ENCODE assay signal across 1 cellular context in genomic region chr1:107934573-107934972, GRCh38.
A peak's percentile ranks its signal among the peaks of the same experiment; 100 is the strongest.
TF ChIP-seq lines count a peak whose summit lies in the region.

No MANE protein-coding gene starts in this region.

TF ChIP-seq in GM12878, 131 proteins besides CTCF, POLR2A, EP300 and RAD21 (continued from another document):
- TF ChIP-seq, protein P1, sequence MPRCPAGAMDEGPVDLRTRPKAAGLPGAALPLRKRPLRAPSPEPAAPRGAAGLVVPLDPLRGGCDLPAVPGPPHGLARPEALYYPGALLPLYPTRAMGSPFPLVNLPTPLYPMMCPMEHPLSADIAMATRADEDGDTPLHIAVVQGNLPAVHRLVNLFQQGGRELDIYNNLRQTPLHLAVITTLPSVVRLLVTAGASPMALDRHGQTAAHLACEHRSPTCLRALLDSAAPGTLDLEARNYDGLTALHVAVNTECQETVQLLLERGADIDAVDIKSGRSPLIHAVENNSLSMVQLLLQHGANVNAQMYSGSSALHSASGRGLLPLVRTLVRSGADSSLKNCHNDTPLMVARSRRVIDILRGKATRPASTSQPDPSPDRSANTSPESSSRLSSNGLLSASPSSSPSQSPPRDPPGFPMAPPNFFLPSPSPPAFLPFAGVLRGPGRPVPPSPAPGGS (IDR thresholded peaks at IDR 0.05; ENCODE audit: borderline replicate concordance, insufficient read depth, low read depth, low read length, poor library complexity, severe bottlenecking) = peak; percentile 30
- 0 out of 2 replicates have a peak, but pooled peaks have one; percentile 46 for TF ChIP-seq GABPA (IDR thresholded peaks at IDR 0.05; ENCODE audit: low read depth)
- TF ChIP-seq JUND (IDR thresholded peaks at IDR 0.05; ENCODE audit: low read depth, low read length) = peak; percentile 26; the same call in 1 of the 2 replicates
